In the genomic region with DNA sequence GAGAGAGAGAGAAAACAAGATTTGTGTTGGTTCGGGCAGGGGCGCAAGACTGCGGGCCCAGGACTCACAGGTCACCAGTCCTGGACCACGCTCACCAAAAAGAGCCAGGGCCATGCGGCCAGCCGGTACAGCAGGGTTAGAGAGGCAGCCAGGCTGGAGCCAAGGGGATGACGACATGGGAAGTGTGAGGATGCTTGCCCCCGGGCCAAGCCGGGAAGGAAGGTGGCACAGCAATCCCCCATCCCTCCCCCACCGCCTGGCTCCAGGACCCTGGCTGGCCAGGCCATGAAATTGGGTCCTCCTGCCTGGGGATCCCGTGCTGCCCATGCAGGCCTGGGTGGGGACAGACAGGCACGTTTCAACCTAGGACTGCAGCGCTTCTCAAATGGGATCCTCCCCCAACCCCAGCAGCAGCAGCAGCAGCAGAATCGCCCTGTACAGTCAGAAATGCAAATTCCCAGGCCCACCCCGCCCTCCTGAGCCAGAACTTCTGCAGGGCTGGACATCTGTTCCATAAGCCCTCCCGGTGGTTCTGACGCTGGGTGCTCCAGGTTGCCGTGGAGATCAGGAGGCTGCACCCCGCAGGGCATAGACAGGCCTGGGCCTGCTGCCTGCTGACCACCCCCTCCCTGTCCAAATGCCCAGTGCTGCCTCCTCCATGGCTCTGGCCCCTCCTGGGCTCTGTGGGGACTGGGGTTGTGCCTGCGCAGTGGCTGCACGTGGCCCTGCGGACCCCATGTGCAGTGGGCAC, we compare ENCODE assay signal across 2 cellular contexts.
TF ChIP-seq lines count a peak whose summit lies in the region.

No MANE protein-coding gene starts in this region.

TF ChIP-seq in GM23338, 12 proteins besides CTCF, POLR2A, EP300 and RAD21:
- TF ChIP-seq STAT1 (IDR thresholded peaks at IDR 0.05; ENCODE audit: unreplicated experiment), result no peak
- TF ChIP-seq ZNF114 (CRISPR knock-in tag; IDR thresholded peaks at IDR 0.05), result no peak
- TF ChIP-seq, protein P1, sequence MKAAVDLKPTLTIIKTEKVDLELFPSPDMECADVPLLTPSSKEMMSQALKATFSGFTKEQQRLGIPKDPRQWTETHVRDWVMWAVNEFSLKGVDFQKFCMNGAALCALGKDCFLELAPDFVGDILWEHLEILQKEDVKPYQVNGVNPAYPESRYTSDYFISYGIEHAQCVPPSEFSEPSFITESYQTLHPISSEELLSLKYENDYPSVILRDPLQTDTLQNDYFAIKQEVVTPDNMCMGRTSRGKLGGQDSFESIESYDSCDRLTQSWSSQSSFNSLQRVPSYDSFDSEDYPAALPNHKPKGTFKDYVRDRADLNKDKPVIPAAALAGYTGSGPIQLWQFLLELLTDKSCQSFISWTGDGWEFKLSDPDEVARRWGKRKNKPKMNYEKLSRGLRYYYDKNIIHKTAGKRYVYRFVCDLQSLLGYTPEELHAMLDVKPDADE (IDR thresholded peaks at IDR 0.05), result no peak
- no peak for TF ChIP-seq EZH2phosphoT487 (IDR thresholded peaks at IDR 0.05; ENCODE audit: unreplicated experiment)
- TF ChIP-seq, protein P2, sequence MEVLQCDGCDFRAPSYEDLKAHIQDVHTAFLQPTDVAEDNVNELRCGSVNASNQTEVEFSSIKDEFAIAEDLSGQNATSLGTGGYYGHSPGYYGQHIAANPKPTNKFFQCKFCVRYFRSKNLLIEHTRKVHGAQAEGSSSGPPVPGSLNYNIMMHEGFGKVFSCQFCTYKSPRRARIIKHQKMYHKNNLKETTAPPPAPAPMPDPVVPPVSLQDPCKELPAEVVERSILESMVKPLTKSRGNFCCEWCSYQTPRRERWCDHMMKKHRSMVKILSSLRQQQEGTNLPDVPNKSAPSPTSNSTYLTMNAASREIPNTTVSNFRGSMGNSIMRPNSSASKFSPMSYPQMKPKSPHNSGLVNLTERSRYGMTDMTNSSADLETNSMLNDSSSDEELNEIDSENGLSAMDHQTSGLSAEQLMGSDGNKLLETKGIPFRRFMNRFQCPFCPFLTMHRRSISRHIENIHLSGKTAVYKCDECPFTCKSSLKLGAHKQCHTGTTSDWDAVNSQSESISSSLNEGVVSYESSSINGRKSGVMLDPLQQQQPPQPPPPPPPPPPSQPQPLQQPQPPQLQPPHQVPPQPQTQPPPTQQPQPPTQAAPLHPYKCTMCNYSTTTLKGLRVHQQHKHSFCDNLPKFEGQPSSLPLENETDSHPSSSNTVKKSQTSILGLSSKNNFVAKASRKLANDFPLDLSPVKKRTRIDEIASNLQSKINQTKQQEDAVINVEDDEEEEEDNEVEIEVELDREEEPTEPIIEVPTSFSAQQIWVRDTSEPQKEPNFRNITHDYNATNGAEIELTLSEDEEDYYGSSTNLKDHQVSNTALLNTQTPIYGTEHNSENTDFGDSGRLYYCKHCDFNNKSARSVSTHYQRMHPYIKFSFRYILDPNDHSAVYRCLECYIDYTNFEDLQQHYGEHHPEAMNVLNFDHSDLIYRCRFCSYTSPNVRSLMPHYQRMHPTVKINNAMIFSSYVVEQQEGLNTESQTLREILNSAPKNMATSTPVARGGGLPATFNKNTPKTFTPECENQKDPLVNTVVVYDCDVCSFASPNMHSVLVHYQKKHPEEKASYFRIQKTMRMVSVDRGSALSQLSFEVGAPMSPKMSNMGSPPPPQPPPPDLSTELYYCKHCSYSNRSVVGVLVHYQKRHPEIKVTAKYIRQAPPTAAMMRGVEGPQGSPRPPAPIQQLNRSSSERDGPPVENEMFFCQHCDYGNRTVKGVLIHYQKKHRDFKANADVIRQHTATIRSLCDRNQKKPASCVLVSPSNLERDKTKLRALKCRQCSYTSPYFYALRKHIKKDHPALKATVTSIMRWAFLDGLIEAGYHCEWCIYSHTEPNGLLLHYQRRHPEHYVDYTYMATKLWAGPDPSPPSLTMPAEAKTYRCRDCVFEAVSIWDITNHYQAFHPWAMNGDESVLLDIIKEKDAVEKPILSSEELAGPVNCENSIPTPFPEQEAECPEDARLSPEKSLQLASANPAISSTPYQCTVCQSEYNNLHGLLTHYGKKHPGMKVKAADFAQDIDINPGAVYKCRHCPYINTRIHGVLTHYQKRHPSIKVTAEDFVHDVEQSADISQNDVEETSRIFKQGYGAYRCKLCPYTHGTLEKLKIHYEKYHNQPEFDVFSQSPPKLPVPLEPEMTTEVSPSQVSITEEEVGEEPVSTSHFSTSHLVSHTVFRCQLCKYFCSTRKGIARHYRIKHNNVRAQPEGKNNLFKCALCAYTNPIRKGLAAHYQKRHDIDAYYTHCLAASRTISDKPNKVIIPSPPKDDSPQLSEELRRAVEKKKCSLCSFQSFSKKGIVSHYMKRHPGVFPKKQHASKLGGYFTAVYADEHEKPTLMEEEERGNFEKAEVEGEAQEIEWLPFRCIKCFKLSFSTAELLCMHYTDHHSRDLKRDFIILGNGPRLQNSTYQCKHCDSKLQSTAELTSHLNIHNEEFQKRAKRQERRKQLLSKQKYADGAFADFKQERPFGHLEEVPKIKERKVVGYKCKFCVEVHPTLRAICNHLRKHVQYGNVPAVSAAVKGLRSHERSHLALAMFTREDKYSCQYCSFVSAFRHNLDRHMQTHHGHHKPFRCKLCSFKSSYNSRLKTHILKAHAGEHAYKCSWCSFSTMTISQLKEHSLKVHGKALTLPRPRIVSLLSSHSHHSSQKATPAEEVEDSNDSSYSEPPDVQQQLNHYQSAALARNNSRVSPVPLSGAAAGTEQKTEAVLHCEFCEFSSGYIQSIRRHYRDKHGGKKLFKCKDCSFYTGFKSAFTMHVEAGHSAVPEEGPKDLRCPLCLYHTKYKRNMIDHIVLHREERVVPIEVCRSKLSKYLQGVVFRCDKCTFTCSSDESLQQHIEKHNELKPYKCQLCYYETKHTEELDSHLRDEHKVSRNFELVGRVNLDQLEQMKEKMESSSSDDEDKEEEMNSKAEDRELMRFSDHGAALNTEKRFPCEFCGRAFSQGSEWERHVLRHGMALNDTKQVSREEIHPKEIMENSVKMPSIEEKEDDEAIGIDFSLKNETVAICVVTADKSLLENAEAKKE (CRISPR knock-in tag; IDR thresholded peaks at IDR 0.05), result no peak
- no peak for TF ChIP-seq POLR2AphosphoS5 (IDR thresholded peaks at IDR 0.05; ENCODE audit: low read depth)
- no peak for TF ChIP-seq ZNF331 (CRISPR knock-in tag; IDR thresholded peaks at IDR 0.05; ENCODE audit: low read depth)
- TF ChIP-seq CREB1 (CRISPR knock-in tag; IDR thresholded peaks at IDR 0.05; ENCODE audit: low read depth), result no peak

TF ChIP-seq in SK-N-SH, 30 proteins besides CTCF, POLR2A, EP300 and RAD21:
- peak; percentile 71 for TF ChIP-seq MXI1 (IDR thresholded peaks at IDR 0.05; ENCODE audit: low read depth, low read length)
- TF ChIP-seq, protein P3, sequence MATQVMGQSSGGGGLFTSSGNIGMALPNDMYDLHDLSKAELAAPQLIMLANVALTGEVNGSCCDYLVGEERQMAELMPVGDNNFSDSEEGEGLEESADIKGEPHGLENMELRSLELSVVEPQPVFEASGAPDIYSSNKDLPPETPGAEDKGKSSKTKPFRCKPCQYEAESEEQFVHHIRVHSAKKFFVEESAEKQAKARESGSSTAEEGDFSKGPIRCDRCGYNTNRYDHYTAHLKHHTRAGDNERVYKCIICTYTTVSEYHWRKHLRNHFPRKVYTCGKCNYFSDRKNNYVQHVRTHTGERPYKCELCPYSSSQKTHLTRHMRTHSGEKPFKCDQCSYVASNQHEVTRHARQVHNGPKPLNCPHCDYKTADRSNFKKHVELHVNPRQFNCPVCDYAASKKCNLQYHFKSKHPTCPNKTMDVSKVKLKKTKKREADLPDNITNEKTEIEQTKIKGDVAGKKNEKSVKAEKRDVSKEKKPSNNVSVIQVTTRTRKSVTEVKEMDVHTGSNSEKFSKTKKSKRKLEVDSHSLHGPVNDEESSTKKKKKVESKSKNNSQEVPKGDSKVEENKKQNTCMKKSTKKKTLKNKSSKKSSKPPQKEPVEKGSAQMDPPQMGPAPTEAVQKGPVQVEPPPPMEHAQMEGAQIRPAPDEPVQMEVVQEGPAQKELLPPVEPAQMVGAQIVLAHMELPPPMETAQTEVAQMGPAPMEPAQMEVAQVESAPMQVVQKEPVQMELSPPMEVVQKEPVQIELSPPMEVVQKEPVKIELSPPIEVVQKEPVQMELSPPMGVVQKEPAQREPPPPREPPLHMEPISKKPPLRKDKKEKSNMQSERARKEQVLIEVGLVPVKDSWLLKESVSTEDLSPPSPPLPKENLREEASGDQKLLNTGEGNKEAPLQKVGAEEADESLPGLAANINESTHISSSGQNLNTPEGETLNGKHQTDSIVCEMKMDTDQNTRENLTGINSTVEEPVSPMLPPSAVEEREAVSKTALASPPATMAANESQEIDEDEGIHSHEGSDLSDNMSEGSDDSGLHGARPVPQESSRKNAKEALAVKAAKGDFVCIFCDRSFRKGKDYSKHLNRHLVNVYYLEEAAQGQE (IDR thresholded peaks at IDR 0.05; ENCODE audit: low read depth, low read length), result no peak
- no peak for TF ChIP-seq FOXM1 (IDR thresholded peaks at IDR 0.05; ENCODE audit: low read depth)
- no peak for TF ChIP-seq NRF1 (IDR thresholded peaks at IDR 0.05; ENCODE audit: low read depth, low read length)
- peak; percentile 78 for TF ChIP-seq CHD2 (IDR thresholded peaks at IDR 0.05; ENCODE audit: low read length, partially characterized antibody)
- peak; percentile 87 for TF ChIP-seq FOXJ3 (CRISPR knock-in tag; IDR thresholded peaks at IDR 0.05)
- TF ChIP-seq TAF1 (IDR thresholded peaks at IDR 0.05; ENCODE audit: borderline replicate concordance, low read depth, low read length), result no peak
- TF ChIP-seq, protein P4, sequence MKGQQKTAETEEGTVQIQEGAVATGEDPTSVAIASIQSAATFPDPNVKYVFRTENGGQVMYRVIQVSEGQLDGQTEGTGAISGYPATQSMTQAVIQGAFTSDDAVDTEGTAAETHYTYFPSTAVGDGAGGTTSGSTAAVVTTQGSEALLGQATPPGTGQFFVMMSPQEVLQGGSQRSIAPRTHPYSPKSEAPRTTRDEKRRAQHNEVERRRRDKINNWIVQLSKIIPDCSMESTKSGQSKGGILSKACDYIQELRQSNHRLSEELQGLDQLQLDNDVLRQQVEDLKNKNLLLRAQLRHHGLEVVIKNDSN (IDR thresholded peaks at IDR 0.05; ENCODE audit: borderline replicate concordance, low read depth), result no peak
- TF ChIP-seq, protein P5, sequence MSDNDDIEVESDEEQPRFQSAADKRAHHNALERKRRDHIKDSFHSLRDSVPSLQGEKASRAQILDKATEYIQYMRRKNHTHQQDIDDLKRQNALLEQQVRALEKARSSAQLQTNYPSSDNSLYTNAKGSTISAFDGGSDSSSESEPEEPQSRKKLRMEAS (IDR thresholded peaks at IDR 0.05; ENCODE audit: low read depth), result no peak
- no peak for TF ChIP-seq TCF12 (IDR thresholded peaks at IDR 0.05)
